ENCODE assay signal across 1 cellular context in the genomic region with DNA sequence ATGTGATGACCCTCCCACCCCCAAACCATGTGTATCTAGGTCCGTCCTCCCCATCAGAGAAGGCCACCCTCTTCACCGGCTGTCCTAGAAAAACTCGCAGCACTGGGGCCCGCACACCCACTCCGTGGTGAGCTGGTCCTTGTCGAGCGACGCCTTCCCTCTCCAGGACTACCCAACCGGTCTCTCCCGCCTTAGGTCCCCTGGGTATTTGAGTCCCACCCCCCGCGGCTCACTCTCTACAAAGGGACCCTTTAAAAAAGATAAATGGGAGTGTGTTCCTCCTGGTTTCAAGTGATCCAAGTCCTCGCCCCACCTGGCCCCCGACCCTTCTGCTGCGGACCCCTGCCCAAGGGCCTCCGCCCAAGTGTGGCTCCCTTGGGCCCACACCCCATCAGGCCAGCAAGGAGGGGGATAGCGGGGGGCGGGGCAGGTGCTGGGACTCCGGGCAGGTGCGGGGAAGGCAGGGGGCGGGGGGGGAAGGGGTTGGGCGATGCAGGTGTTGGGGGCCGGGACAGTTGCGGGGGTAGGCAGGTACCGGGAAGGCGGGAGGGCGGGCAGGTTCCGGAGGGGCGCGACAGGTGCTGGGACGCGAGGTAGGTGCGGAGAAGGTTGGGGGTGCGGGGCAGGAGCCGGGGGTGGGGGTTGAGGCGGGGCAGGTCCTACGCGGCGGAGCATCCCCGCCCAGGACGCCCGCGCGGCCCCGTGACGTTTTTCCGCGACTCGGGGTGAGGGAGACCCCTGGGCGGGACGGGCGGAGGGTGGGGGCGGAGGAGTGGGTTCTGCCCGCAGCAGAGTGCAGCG.
TF ChIP-seq lines count a peak whose summit lies in the region.

No MANE protein-coding gene starts in this region.

TF ChIP-seq in GM23338, 12 proteins besides CTCF, POLR2A, EP300 and RAD21 (continued from another document):
- TF ChIP-seq EZH2 (IDR thresholded peaks at IDR 0.05; ENCODE audit: low read depth, unreplicated experiment) (no peak), JUNB (IDR thresholded peaks at IDR 0.05; ENCODE audit: unreplicated experiment) (no peak), POLR2AphosphoS5 (IDR thresholded peaks at IDR 0.05; ENCODE audit: low read depth) (no peak), STAT1 (IDR thresholded peaks at IDR 0.05; ENCODE audit: unreplicated experiment) (no peak), ZNF331 (CRISPR knock-in tag; IDR thresholded peaks at IDR 0.05; ENCODE audit: low read depth) (no peak)
- TF ChIP-seq, protein P1, sequence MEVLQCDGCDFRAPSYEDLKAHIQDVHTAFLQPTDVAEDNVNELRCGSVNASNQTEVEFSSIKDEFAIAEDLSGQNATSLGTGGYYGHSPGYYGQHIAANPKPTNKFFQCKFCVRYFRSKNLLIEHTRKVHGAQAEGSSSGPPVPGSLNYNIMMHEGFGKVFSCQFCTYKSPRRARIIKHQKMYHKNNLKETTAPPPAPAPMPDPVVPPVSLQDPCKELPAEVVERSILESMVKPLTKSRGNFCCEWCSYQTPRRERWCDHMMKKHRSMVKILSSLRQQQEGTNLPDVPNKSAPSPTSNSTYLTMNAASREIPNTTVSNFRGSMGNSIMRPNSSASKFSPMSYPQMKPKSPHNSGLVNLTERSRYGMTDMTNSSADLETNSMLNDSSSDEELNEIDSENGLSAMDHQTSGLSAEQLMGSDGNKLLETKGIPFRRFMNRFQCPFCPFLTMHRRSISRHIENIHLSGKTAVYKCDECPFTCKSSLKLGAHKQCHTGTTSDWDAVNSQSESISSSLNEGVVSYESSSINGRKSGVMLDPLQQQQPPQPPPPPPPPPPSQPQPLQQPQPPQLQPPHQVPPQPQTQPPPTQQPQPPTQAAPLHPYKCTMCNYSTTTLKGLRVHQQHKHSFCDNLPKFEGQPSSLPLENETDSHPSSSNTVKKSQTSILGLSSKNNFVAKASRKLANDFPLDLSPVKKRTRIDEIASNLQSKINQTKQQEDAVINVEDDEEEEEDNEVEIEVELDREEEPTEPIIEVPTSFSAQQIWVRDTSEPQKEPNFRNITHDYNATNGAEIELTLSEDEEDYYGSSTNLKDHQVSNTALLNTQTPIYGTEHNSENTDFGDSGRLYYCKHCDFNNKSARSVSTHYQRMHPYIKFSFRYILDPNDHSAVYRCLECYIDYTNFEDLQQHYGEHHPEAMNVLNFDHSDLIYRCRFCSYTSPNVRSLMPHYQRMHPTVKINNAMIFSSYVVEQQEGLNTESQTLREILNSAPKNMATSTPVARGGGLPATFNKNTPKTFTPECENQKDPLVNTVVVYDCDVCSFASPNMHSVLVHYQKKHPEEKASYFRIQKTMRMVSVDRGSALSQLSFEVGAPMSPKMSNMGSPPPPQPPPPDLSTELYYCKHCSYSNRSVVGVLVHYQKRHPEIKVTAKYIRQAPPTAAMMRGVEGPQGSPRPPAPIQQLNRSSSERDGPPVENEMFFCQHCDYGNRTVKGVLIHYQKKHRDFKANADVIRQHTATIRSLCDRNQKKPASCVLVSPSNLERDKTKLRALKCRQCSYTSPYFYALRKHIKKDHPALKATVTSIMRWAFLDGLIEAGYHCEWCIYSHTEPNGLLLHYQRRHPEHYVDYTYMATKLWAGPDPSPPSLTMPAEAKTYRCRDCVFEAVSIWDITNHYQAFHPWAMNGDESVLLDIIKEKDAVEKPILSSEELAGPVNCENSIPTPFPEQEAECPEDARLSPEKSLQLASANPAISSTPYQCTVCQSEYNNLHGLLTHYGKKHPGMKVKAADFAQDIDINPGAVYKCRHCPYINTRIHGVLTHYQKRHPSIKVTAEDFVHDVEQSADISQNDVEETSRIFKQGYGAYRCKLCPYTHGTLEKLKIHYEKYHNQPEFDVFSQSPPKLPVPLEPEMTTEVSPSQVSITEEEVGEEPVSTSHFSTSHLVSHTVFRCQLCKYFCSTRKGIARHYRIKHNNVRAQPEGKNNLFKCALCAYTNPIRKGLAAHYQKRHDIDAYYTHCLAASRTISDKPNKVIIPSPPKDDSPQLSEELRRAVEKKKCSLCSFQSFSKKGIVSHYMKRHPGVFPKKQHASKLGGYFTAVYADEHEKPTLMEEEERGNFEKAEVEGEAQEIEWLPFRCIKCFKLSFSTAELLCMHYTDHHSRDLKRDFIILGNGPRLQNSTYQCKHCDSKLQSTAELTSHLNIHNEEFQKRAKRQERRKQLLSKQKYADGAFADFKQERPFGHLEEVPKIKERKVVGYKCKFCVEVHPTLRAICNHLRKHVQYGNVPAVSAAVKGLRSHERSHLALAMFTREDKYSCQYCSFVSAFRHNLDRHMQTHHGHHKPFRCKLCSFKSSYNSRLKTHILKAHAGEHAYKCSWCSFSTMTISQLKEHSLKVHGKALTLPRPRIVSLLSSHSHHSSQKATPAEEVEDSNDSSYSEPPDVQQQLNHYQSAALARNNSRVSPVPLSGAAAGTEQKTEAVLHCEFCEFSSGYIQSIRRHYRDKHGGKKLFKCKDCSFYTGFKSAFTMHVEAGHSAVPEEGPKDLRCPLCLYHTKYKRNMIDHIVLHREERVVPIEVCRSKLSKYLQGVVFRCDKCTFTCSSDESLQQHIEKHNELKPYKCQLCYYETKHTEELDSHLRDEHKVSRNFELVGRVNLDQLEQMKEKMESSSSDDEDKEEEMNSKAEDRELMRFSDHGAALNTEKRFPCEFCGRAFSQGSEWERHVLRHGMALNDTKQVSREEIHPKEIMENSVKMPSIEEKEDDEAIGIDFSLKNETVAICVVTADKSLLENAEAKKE (CRISPR knock-in tag; IDR thresholded peaks at IDR 0.05) = no peak
